9 cellular contexts compared by ENCODE assay signal in genomic region chr5:39080597-39081204, GRCh38.
DNase-seq lines count a peak whose midpoint lies in the region; ATAC-seq and TF ChIP-seq lines count a peak whose summit lies in the region.
"Had no signal": no experiment of that assay in that cellular context is flagged by ENCODE, and none has a peak within 500 bp of the region (broad histone marks: within the 10 kb centered on the region; RNA-seq: fewer than 3 reads in every experiment).

No MANE protein-coding gene starts in this region.

- no peak overlapping the region for H3K9ac ChIP-seq in parathyroid adenoma

- peaks cover 12% of the 10 kb centered on the region for H3K9me3 Mint-ChIP-seq in activated naive CD8-positive, alpha-beta T cell treated with anti-CD3 and anti-CD28 coated beads, Interleukin-2, amount 50 U/mL, for 24 hours

- no peaks in the 10 kb centered on the region for H3K79me2 ChIP-seq in parathyroid adenoma

- H3K4me1 Mint-ChIP-seq in activated naive CD8-positive, alpha-beta T cell treated with anti-CD3 and anti-CD28 coated beads, Interleukin-2, amount 50 U/mL, for 24 hours: peaks cover 31% of the 10 kb centered on the region

- no peak overlapping the region for H3K4me2 ChIP-seq in parathyroid adenoma (ENCODE audit: low read length)

- no peak overlapping the region for H3K4me3 Mint-ChIP-seq in activated naive CD8-positive, alpha-beta T cell treated with anti-CD3 and anti-CD28 coated beads, Interleukin-2, amount 50 U/mL, for 24 hours
- H3K4me3 Mint-ChIP-seq: activated B cell treated with CpG ODN at 0.5 μM for 24 hours had no signal

- H3K36me3 Mint-ChIP-seq in activated naive CD8-positive, alpha-beta T cell treated with anti-CD3 and anti-CD28 coated beads, Interleukin-2, amount 50 U/mL, for 24 hours (ENCODE audit: low read depth): no peaks in the 10 kb centered on the region

- TF ChIP-seq CTCF in parathyroid adenoma (IDR thresholded peaks at IDR 0.05): peak; percentile 87

- H3K4me3 ChIP-seq in parathyroid adenoma (ENCODE audit: low read depth, low read length): no peak overlapping the region

- no peak overlapping the region for H2AFZ ChIP-seq in parathyroid adenoma

- intact Hi-C loops in head of caudate nucleus (cut with DNase I): no loop called here

- peaks cover 39% of the 10 kb centered on the region for H3K27me3 Mint-ChIP-seq in activated naive CD8-positive, alpha-beta T cell treated with anti-CD3 and anti-CD28 coated beads, Interleukin-2, amount 50 U/mL, for 24 hours
- H3K27me3 Mint-ChIP-seq: activated B cell treated with CpG ODN at 0.5 μM for 24 hours had no signal

- ATAC-seq in GM21576 (IDR thresholded peaks at IDR 0.05; ENCODE audit: unreplicated experiment): peak; percentile 40
- ATAC-seq in activated naive CD8-positive, alpha-beta T cell treated with anti-CD3 and anti-CD28 coated beads, Interleukin-2, amount 50 U/mL, for 24 hours: no peak
- no peak for ATAC-seq in GM18505 (IDR thresholded peaks at IDR 0.05; ENCODE audit: unreplicated experiment)

- no peak overlapping the region for H3K27ac ChIP-seq in parathyroid adenoma

- no peak overlapping the region for H3K27ac Mint-ChIP-seq in activated naive CD8-positive, alpha-beta T cell treated with anti-CD3 and anti-CD28 coated beads, Interleukin-2, amount 50 U/mL, for 24 hours
- H3K27ac Mint-ChIP-seq: activated B cell treated with CpG ODN at 0.5 μM for 24 hours had no signal

- no peaks in the 10 kb centered on the region for H3K27me3 ChIP-seq in parathyroid adenoma (ENCODE audit: control insufficient read depth, insufficient read depth, low read length)

- no peaks in the 10 kb centered on the region for H3K4me1 ChIP-seq in parathyroid adenoma

- no peaks in the 10 kb centered on the region for H3K36me3 ChIP-seq in parathyroid adenoma (ENCODE audit: control insufficient read depth, insufficient read depth, low read length)

- H3K9me3 ChIP-seq in parathyroid adenoma (ENCODE audit: control insufficient read depth, low read length): no peaks in the 10 kb centered on the region

- DNase-seq in DMS53 treated with DMSO at 0.1 percent for 48 hours (lab: John Stamatoyannopoulos, UW; ENCODE audit: unreplicated experiment) (peak; percentile 50), NCI-H226 (peak; percentile 18), head of caudate nucleus (peak in 36 of 42 donors; percentile 14 to 83 (median 54)), cerebellar nuclear complex (lab: John Stamatoyannopoulos, UW) (no peak)
- peak; percentile 36 for DNase-seq in activated naive CD8-positive, alpha-beta T cell treated with anti-CD3 and anti-CD28 coated beads, Interleukin-2, amount 50 U/mL, for 24 hours
- DNase-seq: activated B cell treated with CpG ODN at 0.5 μM for 24 hours had no signal

- no peak for TF ChIP-seq POLR2A in GM18505 (IDR thresholded peaks at IDR 0.05; ENCODE audit: borderline replicate concordance, extremely low read depth, insufficient read depth, insufficient read length)

Comparison
In these comparisons a context has a peak if more than half of its experiments do, and no peak if none do; other contexts are left out.
1. DNase-seq: peak in DMS53 treated with DMSO at 0.1 percent for 48 hours (single experiment), NCI-H226 (single experiment), activated naive CD8-positive, alpha-beta T cell treated with anti-CD3 and anti-CD28 coated beads, Interleukin-2, amount 50 U/mL, for 24 hours (single experiment) and head of caudate nucleus (36 of 42); none in cerebellar nuclear complex (0 of 2).